1 cellular context compared by ENCODE assay signal in the genomic region with DNA sequence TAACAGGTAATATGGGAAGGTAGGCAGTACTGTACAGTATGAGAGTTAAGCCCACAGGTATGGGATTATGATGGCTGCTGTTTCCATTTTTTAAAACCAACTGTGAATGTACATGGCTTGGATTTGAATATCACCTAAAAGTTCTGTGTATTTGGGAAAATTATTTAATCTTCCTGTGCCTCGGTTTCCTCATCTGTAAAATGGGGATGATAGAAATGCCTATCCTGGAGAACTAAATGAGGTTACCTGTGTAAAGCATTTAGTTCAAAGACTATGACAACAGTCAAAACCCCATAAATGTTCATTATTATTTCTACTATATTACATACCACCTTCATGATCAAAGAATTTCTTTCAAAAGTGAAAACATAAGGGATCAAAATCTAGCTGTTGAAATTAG.
A peak's percentile ranks its signal among the peaks of the same experiment; 100 is the strongest.
TF ChIP-seq lines count a peak whose summit lies in the region.

No MANE protein-coding gene starts in this region.

TF ChIP-seq in A549, 52 proteins besides CTCF, POLR2A, EP300 and RAD21:
- TF ChIP-seq HOXA7 (CRISPR knock-in tag; IDR thresholded peaks at IDR 0.05): no peak
- no peak for TF ChIP-seq ZFP36 (IDR thresholded peaks at IDR 0.05; ENCODE audit: borderline replicate concordance, partially characterized antibody)
- TF ChIP-seq CBX8 (IDR thresholded peaks at IDR 0.05): no peak
- no peak for TF ChIP-seq NFE2L2 (conservative IDR thresholded peaks at IDR 0.05; ENCODE audit: low read length)
- TF ChIP-seq KDM1A (IDR thresholded peaks at IDR 0.05; ENCODE audit: low read depth): 0 out of 2 replicates have a peak, but pooled peaks have one; percentile 29
- no peak for TF ChIP-seq HES2 (IDR thresholded peaks at IDR 0.05)
- TF ChIP-seq RCOR1 (IDR thresholded peaks at IDR 0.05; ENCODE audit: low read depth, low read length): no peak
- no peak for TF ChIP-seq NR3C1 (IDR thresholded peaks at IDR 0.05)
- no peak for TF ChIP-seq SREBF2 (IDR thresholded peaks at IDR 0.05)
